ENCODE assay signal across 13 cellular contexts in genomic region chr7:14377646-14378266, GRCh38.
DNase-seq lines count a peak whose midpoint lies in the region; ATAC-seq and TF ChIP-seq lines count a peak whose summit lies in the region.
"Had no signal": no experiment of that assay in that cellular context is flagged by ENCODE, and none has a peak within 500 bp of the region (broad histone marks: within the 10 kb centered on the region; RNA-seq: fewer than 3 reads in every experiment).

No MANE protein-coding gene starts in this region.

- H3K4me3 ChIP-seq in PC-9 (no peak overlapping the region), fibroblast of the aortic adventitia (ENCODE audit: low read depth, low read length) (no peak overlapping the region)

- 0 out of 2 replicates have a peak overlapping the region, but pooled peaks have one; percentile 20 for H2AFZ ChIP-seq in PC-9

- no peaks in the 10 kb centered on the region for H3K9me3 ChIP-seq in PC-9 (ENCODE audit: insufficient read depth, low read depth)

- H3K27ac ChIP-seq in PC-9 = no peak overlapping the region

- no peaks in the 10 kb centered on the region for H4K20me1 ChIP-seq in PC-9 (ENCODE audit: insufficient read depth)

- peaks cover 6 to 21% of the 10 kb centered on the region in 2 donors for H3K9me3 Mint-ChIP-seq in activated naive CD4-positive, alpha-beta T cell treated with anti-CD3 and anti-CD28 coated beads, Interleukin-2, amount 50 U/mL, for 72 hours

- no peaks in the 10 kb centered on the region for H3K27me3 ChIP-seq in PC-9 (ENCODE audit: insufficient read depth, low read depth)

- CTCF ChIA-PET in PC-9 (lab: Charles Lee) = no interaction called here

- H3K36me3 ChIP-seq in PC-9 (ENCODE audit: low read depth) = no peaks in the 10 kb centered on the region

- no TSS peak for BruUV-seq in PC-9 (replicated peaks; lab: Mats Ljungman, UMichigan)

- H3K4me1 ChIP-seq in PC-9 (replicated peaks; ENCODE audit: insufficient read depth) = no peaks in the 10 kb centered on the region

- POLR2A ChIA-PET in PC-9 (lab: Charles Lee; ENCODE audit: unreplicated experiment) = no interaction called here

- peak; percentile 9 for DNase-seq in Daoy (ENCODE audit: low read depth)
- DNase-seq in PC-9 = no peak
- peak; percentile 86 for DNase-seq in fibroblast of the aortic adventitia (ENCODE audit: low read depth)
- peak; percentile 40 for DNase-seq in renal cortical epithelial cell (ENCODE audit: low read depth)
- no peak for DNase-seq in activated naive CD4-positive, alpha-beta T cell treated with anti-CD3 and anti-CD28 coated beads, Interleukin-2, amount 50 U/mL, for 72 hours (ENCODE audit: low spot score in 2 of 2)
- DNase-seq in AML-193 (lab: John Stamatoyannopoulos, UW) = no peak
- no peak for DNase-seq in stimulated activated CD4-positive, alpha-beta T cell treated with anti-CD3 and anti-CD28 coated beads, Interleukin-4, amount 100 ng/mL, for 24 hours
- DNase-seq: activated CD4-positive, alpha-beta T cell treated with anti-CD3 and anti-CD28 coated beads, Interleukin-2, amount 50 U/mL, for 48 hours; activated effector memory CD4-positive, alpha-beta T cell treated with Interleukin-2 at 50 U/mL for 16 hours; caudate nucleus; NCI-H1436 treated with DMSO at 0.1 percent for 48 hours; NCI-H524 had no signal

- H3K9me2 ChIP-seq in PC-9 (ENCODE audit: insufficient read depth) = no peaks in the 10 kb centered on the region

- H3K4me2 ChIP-seq in PC-9 = no peak overlapping the region

- no peak overlapping the region for H3K27ac Mint-ChIP-seq in activated naive CD4-positive, alpha-beta T cell treated with anti-CD3 and anti-CD28 coated beads, Interleukin-2, amount 50 U/mL, for 72 hours

- H3K79me2 ChIP-seq in PC-9 (ENCODE audit: low read depth) = no peaks in the 10 kb centered on the region

- H3K36me3 Mint-ChIP-seq in activated naive CD4-positive, alpha-beta T cell treated with anti-CD3 and anti-CD28 coated beads, Interleukin-2, amount 50 U/mL, for 72 hours = peaks cover 0 to 5% of the 10 kb centered on the region in 2 donors

- no peak for ATAC-seq in activated naive CD4-positive, alpha-beta T cell treated with anti-CD3 and anti-CD28 coated beads, Interleukin-2, amount 50 U/mL, for 72 hours
- ATAC-seq in HG03457 (IDR thresholded peaks at IDR 0.05; ENCODE audit: unreplicated experiment) = no peak

- no peaks in the 10 kb centered on the region for H3F3A ChIP-seq in PC-9 (ENCODE audit: insufficient read depth, low read depth)

- TF ChIP-seq CTCF in PC-9 (conservative IDR thresholded peaks at IDR 0.05) (no peak), fibroblast of the aortic adventitia (IDR thresholded peaks at IDR 0.05; ENCODE audit: insufficient read depth, low read length) (no peak)

- intact Hi-C loops in PC-9 (cut with micrococcal nuclease; ENCODE audit: unreplicated experiment) = no loop called here

Comparison
In these comparisons a context has a peak if more than half of its experiments do, and no peak if none do; other contexts are left out.
1. DNase-seq: peak in Daoy (single experiment), fibroblast of the aortic adventitia (single experiment) and renal cortical epithelial cell (single experiment); none in PC-9 (0 of 2), activated naive CD4-positive, alpha-beta T cell treated with anti-CD3 and anti-CD28 coated beads, Interleukin-2, amount 50 U/mL, for 72 hours (0 of 2), AML-193 (0 of 2) and stimulated activated CD4-positive, alpha-beta T cell treated with anti-CD3 and anti-CD28 coated beads, Interleukin-4, amount 100 ng/mL, for 24 hours (single experiment).